Comparison of ENCODE assay signal across 1 cellular context in genomic region chr19:17454579-17454978, GRCh38.
TF ChIP-seq lines count a peak whose summit lies in the region.

No MANE protein-coding gene starts in this region.

TF ChIP-seq in HEK293, 187 proteins besides CTCF, POLR2A, EP300 and RAD21 (continued from another document):
- no peak for TF ChIP-seq ZNF692 (tag by site-specific recombination; IDR thresholded peaks at IDR 0.05)
- TF ChIP-seq ZIC2 (tag by site-specific recombination; IDR thresholded peaks at IDR 0.05) = peak; percentile 24; the same call in 1 of the 2 replicates
- TF ChIP-seq GLIS1 (tag by site-specific recombination; IDR thresholded peaks at IDR 0.05) = peak; percentile 62
- no peak for TF ChIP-seq ZNF239 (tag by site-specific recombination; IDR thresholded peaks at IDR 0.05)
- no peak for TF ChIP-seq ZFHX2 (tag by site-specific recombination; conservative IDR thresholded peaks at IDR 0.05)
- no peak for TF ChIP-seq ZNF10 (tag by site-specific recombination; IDR thresholded peaks at IDR 0.05)
- TF ChIP-seq ZNF580 (tag by site-specific recombination; IDR thresholded peaks at IDR 0.05) = no peak
